In genomic region chr22:36864454-36865215, GRCh38 we compare ENCODE assay signal across 23 cellular contexts. TPM values are rescaled to one million over a fixed set of nuclear protein-coding genes. Genes with fewer than 3 reads are reported as not detected.
DNase-seq lines count a peak whose midpoint lies in the region; ATAC-seq and TF ChIP-seq lines count a peak whose summit lies in the region.
"Had no signal": no experiment of that assay in that cellular context is flagged by ENCODE, and none has a peak within 500 bp of the region (broad histone marks: within the 10 kb centered on the region; RNA-seq: fewer than 3 reads in every experiment).

No MANE protein-coding gene starts in this region.

- H3K36me3 Mint-ChIP-seq in T-helper 1 cell treated with Interleukin-12 subunit alpha and Interleukin-12 subunit beta and Interleukin-4 antibody, amounts not matched to agents 30 μg/mL and 1 μg/mL, for 36 hours (ENCODE audit: low read depth): peaks cover 42% of the 10 kb centered on the region
- peaks cover 63% of the 10 kb centered on the region for H3K36me3 Mint-ChIP-seq in activated B cell treated with CpG ODN at 0.5 μM for 24 hours (ENCODE audit: low read depth)
- peaks cover 14% of the 10 kb centered on the region for H3K36me3 Mint-ChIP-seq in natural killer cell treated with Interleukin-12 subunit alpha and Interleukin-12 subunit beta and Interleukin-15 and Interleukin-18, amount 100 ng/mL, for 72 hours
- H3K36me3 Mint-ChIP-seq: activated naive CD4-positive, alpha-beta T cell treated with anti-CD3 and anti-CD28 coated beads, Interleukin-2, amount 50 U/mL, for 72 hours; mesothelial cell of epicardium had no signal

- no peaks in the 10 kb centered on the region for H3K9me3 Mint-ChIP-seq in T-helper 1 cell treated with Interleukin-12 subunit alpha and Interleukin-12 subunit beta and Interleukin-4 antibody, amounts not matched to agents 30 μg/mL and 1 μg/mL, for 36 hours
- H3K9me3 Mint-ChIP-seq in activated B cell treated with CpG ODN at 0.5 μM for 24 hours: no peaks in the 10 kb centered on the region
- no peaks in the 10 kb centered on the region for H3K9me3 Mint-ChIP-seq in natural killer cell treated with Interleukin-12 subunit alpha and Interleukin-12 subunit beta and Interleukin-15 and Interleukin-18, amount 100 ng/mL, for 72 hours
- H3K9me3 Mint-ChIP-seq: mesothelial cell of epicardium, neural crest cell had no signal

- POLR2A ChIA-PET in activated B cell treated with CpG ODN at 0.5 μM for 24 hours (lab: Charles Lee): interaction anchor here (0.6 to 3.4 kb wide), 7 partner anchors 9 to 1254 kb away, joined by 3 to 22 read pairs (median 4); partner anchors contain the start of gene CSF2RB

- H3K4me3 Mint-ChIP-seq in T-helper 1 cell treated with Interleukin-12 subunit alpha and Interleukin-12 subunit beta and Interleukin-4 antibody, amounts not matched to agents 30 μg/mL and 1 μg/mL, for 36 hours: no peak overlapping the region
- H3K4me3 Mint-ChIP-seq in activated B cell treated with CpG ODN at 0.5 μM for 24 hours: peak overlapping the region; percentile 56
- peak overlapping the region; percentile 68 for H3K4me3 Mint-ChIP-seq in natural killer cell treated with Interleukin-12 subunit alpha and Interleukin-12 subunit beta and Interleukin-15 and Interleukin-18, amount 100 ng/mL, for 72 hours
- H3K4me3 Mint-ChIP-seq: mesothelial cell of epicardium, neural crest cell had no signal

- DNase-seq in T-helper 1 cell: no peak
- DNase-seq in H7: peak; percentile 32
- DNase-seq in activated B cell treated with CpG ODN at 0.5 μM for 24 hours: no peak
- DNase-seq in natural killer cell treated with Interleukin-12 subunit alpha and Interleukin-12 subunit beta and Interleukin-15 and Interleukin-18, amount 100 ng/mL, for 72 hours (ENCODE audit: low spot score): peak; percentile 42
- no peak for DNase-seq in nucleus accumbens (lab: John Stamatoyannopoulos, UW)
- DNase-seq in A172 (ENCODE audit: low spot score): no peak
- DNase-seq: activated CD4-positive, alpha-beta T cell treated with anti-CD3 and anti-CD28 coated beads, Interleukin-2, amount 50 U/mL, for 48 hours; activated T-cell treated with anti-CD3 and anti-CD28 coated beads, Interleukin-2, amount 50 U/mL, for 1 hour; DMS 273 treated with DMSO at 0.1 percent for 48 hours; glutamatergic neuron; left cardiac atrium; NCI-H510A; stimulated activated CD4-positive, alpha-beta T cell treated with anti-CD3 and anti-CD28 coated beads, Interleukin-4, amount 100 ng/mL, for 1 hour; SW 1271; uterus had no signal

- peaks cover 47% of the 10 kb centered on the region for H3K4me1 Mint-ChIP-seq in T-helper 1 cell treated with Interleukin-12 subunit alpha and Interleukin-12 subunit beta and Interleukin-4 antibody, amounts not matched to agents 30 μg/mL and 1 μg/mL, for 36 hours (ENCODE audit: low read depth)
- H3K4me1 Mint-ChIP-seq in activated B cell treated with CpG ODN at 0.5 μM for 24 hours: peaks cover 75% of the 10 kb centered on the region
- H3K4me1 Mint-ChIP-seq in natural killer cell treated with Interleukin-12 subunit alpha and Interleukin-12 subunit beta and Interleukin-15 and Interleukin-18, amount 100 ng/mL, for 72 hours (ENCODE audit: low read depth in 2 of 2): peaks cover 47 to 63% of the 10 kb centered on the region in 2 donors
- H3K4me1 Mint-ChIP-seq: mesothelial cell of epicardium, neural crest cell had no signal

- ATAC-seq in activated B cell treated with CpG ODN at 0.5 μM for 24 hours (ENCODE audit: low read depth) (no peak), HG03460 (IDR thresholded peaks at IDR 0.05; ENCODE audit: unreplicated experiment) (no peak)
- no peak for ATAC-seq in natural killer cell treated with Interleukin-12 subunit alpha and Interleukin-12 subunit beta and Interleukin-15 and Interleukin-18, amount 100 ng/mL, for 72 hours
- ATAC-seq: activated naive CD4-positive, alpha-beta T cell treated with anti-CD3 and anti-CD28 coated beads, Interleukin-2, amount 50 U/mL, for 72 hours; left cardiac atrium had no signal

- no peaks in the 10 kb centered on the region for H3K27me3 ChIP-seq in H7 (ENCODE audit: control insufficient read depth, insufficient read depth, low read length)
- H3K27me3 ChIP-seq: uterus had no signal

- H3K27me3 Mint-ChIP-seq in T-helper 1 cell treated with Interleukin-12 subunit alpha and Interleukin-12 subunit beta and Interleukin-4 antibody, amounts not matched to agents 30 μg/mL and 1 μg/mL, for 36 hours (ENCODE audit: low read depth): no peaks in the 10 kb centered on the region
- no peaks in the 10 kb centered on the region for H3K27me3 Mint-ChIP-seq in activated B cell treated with CpG ODN at 0.5 μM for 24 hours
- H3K27me3 Mint-ChIP-seq in natural killer cell treated with Interleukin-12 subunit alpha and Interleukin-12 subunit beta and Interleukin-15 and Interleukin-18, amount 100 ng/mL, for 72 hours: peaks cover 0 to 6% of the 10 kb centered on the region in 2 donors

- H3K36me3 ChIP-seq in H7 (replicated peaks; ENCODE audit: control insufficient read depth, insufficient read depth, low read length): no peaks in the 10 kb centered on the region
- H3K36me3 ChIP-seq: uterus had no signal

- intact Hi-C loops in activated B cell treated with CpG ODN at 0.5 μM for 24 hours (cut with micrococcal nuclease): loop anchor here (5.0 kb wide), 1 partner anchor 337 kb away; the partner anchor contains the start of gene EIF3D

- H3K27ac Mint-ChIP-seq in T-helper 1 cell treated with Interleukin-12 subunit alpha and Interleukin-12 subunit beta and Interleukin-4 antibody, amounts not matched to agents 30 μg/mL and 1 μg/mL, for 36 hours: peak overlapping the region; percentile 43
- H3K27ac Mint-ChIP-seq in activated B cell treated with CpG ODN at 0.5 μM for 24 hours: peak overlapping the region; percentile 94
- peak overlapping the region; percentile 76 to 96 for H3K27ac Mint-ChIP-seq in natural killer cell treated with Interleukin-12 subunit alpha and Interleukin-12 subunit beta and Interleukin-15 and Interleukin-18, amount 100 ng/mL, for 72 hours
- H3K27ac Mint-ChIP-seq: mesothelial cell of epicardium had no signal

- CTCF ChIA-PET in activated B cell treated with CpG ODN at 0.5 μM for 24 hours (lab: Charles Lee): interaction anchor here (3.5 kb wide), 1 partner anchor 8 kb away, joined by 23 read pairs; no protein-coding TSS in a partner anchor

- no peak overlapping the region for H3K4me3 ChIP-seq in H7 (ENCODE audit: insufficient read depth, low read depth, low read length)
- H3K4me3 ChIP-seq: uterus had no signal

- no peak for TF ChIP-seq CTCF in activated B cell treated with CpG ODN at 0.5 μM for 24 hours (IDR thresholded peaks at IDR 0.05)

RNA-seq across cellular contexts. Expression of gene NCF4, which starts 3.8 kb away (rescaled TPM):
- not detected in 2 replicates for total RNA-seq in H7 (2014; rRNA removed; shearing (Covaris generic))
- 120 and 121 TPM in 2 replicates for total RNA-seq in activated B cell treated with CpG ODN at 0.5 μM for 24 hours
- 10 to 100 TPM; 24.2 to 53.1 TPM for total RNA-seq in natural killer cell treated with Interleukin-12 subunit alpha and Interleukin-12 subunit beta and Interleukin-15 and Interleukin-18, amount 100 ng/mL, for 72 hours
- not detected in 2 replicates for total RNA-seq in A172 (2014; rRNA removed; shearing (Covaris generic))
- total RNA-seq: G401, LHCN-M2, mesothelial cell of epicardium, neural crest cell had no signal

RNA-seq across cellular contexts. Expression of gene PVALB, which starts 47.8 kb away (rescaled TPM):
- 3.8 and 6.8 TPM in 2 replicates for total RNA-seq in H7 (2014; rRNA removed; shearing (Covaris generic))
- total RNA-seq in activated B cell treated with CpG ODN at 0.5 μM for 24 hours: not detected in 2 replicates
- total RNA-seq in natural killer cell treated with Interleukin-12 subunit alpha and Interleukin-12 subunit beta and Interleukin-15 and Interleukin-18, amount 100 ng/mL, for 72 hours: not detected
- 1.2 TPM in 1 of 2 replicates, not detected in the other for total RNA-seq in A172 (2014; rRNA removed; shearing (Covaris generic))
- total RNA-seq: activated naive CD4-positive, alpha-beta T cell treated with anti-CD3 and anti-CD28 coated beads, Interleukin-2, amount 50 U/mL, for 72 hours; G401; left cardiac atrium; LHCN-M2; mesothelial cell of epicardium; subcutaneous adipose tissue had no signal

RNA-seq across cellular contexts. Expression of gene CSF2RB, which starts 48.8 kb away (rescaled TPM):
- total RNA-seq in H7 (2014; rRNA removed; shearing (Covaris generic)): not detected in 2 replicates
- total RNA-seq in activated B cell treated with CpG ODN at 0.5 μM for 24 hours: 141 and 152 TPM in 2 replicates
- 10 to 100 TPM in 1 of 2 donors, 1 to 10 TPM in 1; 5.0 to 47.9 TPM for total RNA-seq in natural killer cell treated with Interleukin-12 subunit alpha and Interleukin-12 subunit beta and Interleukin-15 and Interleukin-18, amount 100 ng/mL, for 72 hours
- 0.02 TPM in 1 of 2 replicates, not detected in the other for total RNA-seq in A172 (2014; rRNA removed; shearing (Covaris generic))
- total RNA-seq: G401, LHCN-M2, neural crest cell had no signal

Comparison
In these comparisons a context has a peak if more than half of its experiments do, and no peak if none do; other contexts are left out.
1. H3K27ac Mint-ChIP-seq: peak in every context shown above with its lines; median percentile 94 in activated B cell treated with CpG ODN at 0.5 μM for 24 hours; 86 in natural killer cell treated with Interleukin-12 subunit alpha and Interleukin-12 subunit beta and Interleukin-15 and Interleukin-18, amount 100 ng/mL, for 72 hours; 43 in T-helper 1 cell treated with Interleukin-12 subunit alpha and Interleukin-12 subunit beta and Interleukin-4 antibody, amounts not matched to agents 30 μg/mL and 1 μg/mL, for 36 hours.
2. DNase-seq: peak in H7 (single experiment) and natural killer cell treated with Interleukin-12 subunit alpha and Interleukin-12 subunit beta and Interleukin-15 and Interleukin-18, amount 100 ng/mL, for 72 hours (single experiment); none in T-helper 1 cell (0 of 5), activated B cell treated with CpG ODN at 0.5 μM for 24 hours (single experiment), nucleus accumbens (0 of 56) and A172 (single experiment).
3. RNA of gene NCF4, which starts 3.8 kb away (total RNA-seq): 120 to 121 TPM in activated B cell treated with CpG ODN at 0.5 μM for 24 hours and 24.2 to 53.1 TPM in natural killer cell treated with Interleukin-12 subunit alpha and Interleukin-12 subunit beta and Interleukin-15 and Interleukin-18, amount 100 ng/mL, for 72 hours; not detected in H7 and not detected in A172; every median in the first group is over 10 times any median in the second.